Comparison of ENCODE assay signal across 8 cellular contexts in genomic region chr2:37648316-37649011, GRCh38. TPM values are rescaled to one million over a fixed set of nuclear protein-coding genes. Genes with fewer than 3 reads are reported as not detected.
A peak's percentile ranks its signal among the peaks of the same experiment; 100 is the strongest.
DNase-seq lines count a peak whose midpoint lies in the region; ATAC-seq and TF ChIP-seq lines count a peak whose summit lies in the region.

No MANE protein-coding gene starts in this region.

- peak overlapping the region; percentile 81 to 87 for H3K4me3 Mint-ChIP-seq in effector memory CD8-positive, alpha-beta T cell

- H3K4me3 ChIP-seq in GM06990 (replicated peaks; ENCODE audit: low read depth, low read length) (no peak overlapping the region), trophoblast cell (ENCODE audit: low read depth, low read length) (no peak overlapping the region), PC-3 (ENCODE audit: low read length) (no peak overlapping the region)

- peaks cover 3% of the 10 kb centered on the region for H3K79me1 ChIP-seq in trophoblast cell (ENCODE audit: low read length)

- peaks cover 7 to 8% of the 10 kb centered on the region in 2 experiments for H3K4me1 ChIP-seq in trophoblast cell (ENCODE audit: control insufficient read depth in 1 of 2, insufficient read depth in 2 of 2, low read length in 2 of 2)
- peaks cover 36% of the 10 kb centered on the region for H3K4me1 ChIP-seq in PC-3 (ENCODE audit: insufficient read depth, low read length)

- BruUV-seq in PC-3 (replicated peaks; lab: Mats Ljungman, UMichigan) = no TSS peak

- WGBS in trophoblast cell (ENCODE audit: extremely low coverage, insufficient coverage, insufficient read length) = no CpG with 5 or more reads among the region's 9 CpGs

- H3K9ac ChIP-seq in trophoblast cell (ENCODE audit: low read length) (no peak overlapping the region), PC-3 (ENCODE audit: low read length) (no peak overlapping the region)

- no peaks in the 10 kb centered on the region for H3K27me3 Mint-ChIP-seq in effector memory CD8-positive, alpha-beta T cell

- H2AFZ ChIP-seq in trophoblast cell (ENCODE audit: insufficient read depth, low read length, poor library complexity) = no peak overlapping the region
- H2AFZ ChIP-seq in PC-3 (ENCODE audit: low read length) = no peak overlapping the region

- intact Hi-C loops in PC-3 (cut with micrococcal nuclease) = loop anchor here (10.0 kb wide), 1 partner anchor 234 kb away; no protein-coding TSS in a partner anchor

- no peaks in the 10 kb centered on the region for H3K27me3 ChIP-seq in GM06990 (replicated peaks; ENCODE audit: control insufficient read depth, insufficient read depth, low read length)
- no peaks in the 10 kb centered on the region for H3K27me3 ChIP-seq in trophoblast cell (ENCODE audit: insufficient read depth, low read length)
- no peaks in the 10 kb centered on the region for H3K27me3 ChIP-seq in PC-3 (ENCODE audit: low read length)

- H3K4ac ChIP-seq in trophoblast cell (ENCODE audit: low read depth, low read length) = peak overlapping the region; percentile 20

- H3K27ac ChIP-seq in trophoblast cell (ENCODE audit: low read depth, low read length) (no peak overlapping the region), PC-3 (ENCODE audit: low read length) (no peak overlapping the region)

- H3F3A ChIP-seq in PC-3 (ENCODE audit: low read length, unreplicated experiment) = no peaks in the 10 kb centered on the region

- H3K36me3 Mint-ChIP-seq in effector memory CD8-positive, alpha-beta T cell (ENCODE audit: insufficient read depth) = peaks cover 69% of the 10 kb centered on the region

- peak overlapping the region; percentile 91 to 98 for H3K27ac Mint-ChIP-seq in effector memory CD8-positive, alpha-beta T cell

- DNase-seq in GM06990 (ENCODE audit: extremely low read depth, insufficient read length) = peak; percentile 44
- peak; percentile 40 to 83 for DNase-seq in SW 1271 (lab: John Stamatoyannopoulos, UW)
- DNase-seq in effector memory CD8-positive, alpha-beta T cell = peak; percentile 44 to 46 (median 46)
- no peak for DNase-seq in trophoblast cell
- no peak for DNase-seq in superior temporal gyrus (ENCODE audit: extremely low spot score)
- no peak for DNase-seq in PC-3

- ATAC-seq in effector memory CD8-positive, alpha-beta T cell (replicated peaks) = peak; percentile 82
- ATAC-seq in HG02642 (IDR thresholded peaks at IDR 0.05; ENCODE audit: poor library complexity, unreplicated experiment) (no peak), HG03025 (IDR thresholded peaks at IDR 0.05; ENCODE audit: low FRiP score, unreplicated experiment) (no peak), PC-3 (no peak)

- H2AK5ac ChIP-seq in trophoblast cell (ENCODE audit: low read length) = no peak overlapping the region

- no peaks in the 10 kb centered on the region for H3K9me2 ChIP-seq in PC-3 (replicated peaks; ENCODE audit: low read length)

- no peak overlapping the region for H4K91ac ChIP-seq in trophoblast cell (ENCODE audit: low read depth, low read length)

- no peak overlapping the region for H3K23ac ChIP-seq in trophoblast cell (ENCODE audit: low read length)

- H4K20me1 ChIP-seq in PC-3 (ENCODE audit: low read length) = no peaks in the 10 kb centered on the region

- H3K79me2 ChIP-seq in trophoblast cell (ENCODE audit: control insufficient read depth, insufficient read depth, low read length, poor library complexity) (peaks cover 10% of the 10 kb centered on the region), PC-3 (ENCODE audit: low read length) (peaks cover 85% of the 10 kb centered on the region)

- no peak overlapping the region for H3K14ac ChIP-seq in trophoblast cell (ENCODE audit: low read length)

- H3K4me2 ChIP-seq in trophoblast cell (ENCODE audit: low read length) (no peak overlapping the region), PC-3 (ENCODE audit: low read length) (no peak overlapping the region)

- no peak overlapping the region for H2BK5ac ChIP-seq in trophoblast cell (ENCODE audit: low read depth, low read length, poor library complexity)

- H3K9me3 ChIP-seq in trophoblast cell (ENCODE audit: insufficient read depth, low read depth, low read length) (peaks cover 2% of the 10 kb centered on the region), PC-3 (ENCODE audit: low read length) (no peaks in the 10 kb centered on the region)

- peaks cover 81 to 86% of the 10 kb centered on the region in 2 donors for H3K4me1 Mint-ChIP-seq in effector memory CD8-positive, alpha-beta T cell (ENCODE audit: low read depth in 2 of 2)

- CTCF ChIA-PET in PC-3 (lab: Charles Lee) = no interaction called here

- no peak overlapping the region for H2BK120ac ChIP-seq in trophoblast cell (ENCODE audit: insufficient read depth, low read length, poor library complexity)

- TF ChIP-seq CTCF in GM06990 (IDR thresholded peaks at IDR 0.05; ENCODE audit: insufficient read depth, low read length, poor library complexity, severe bottlenecking) = peak; percentile 50
- TF ChIP-seq CTCF in PC-3 (conservative IDR thresholded peaks at IDR 0.05; ENCODE audit: low read depth, low read length) = no peak

- POLR2A ChIA-PET in PC-3 (lab: Charles Lee; ENCODE audit: unreplicated experiment) = interaction anchor here (0.6 to 0.7 kb wide), 2 partner anchors 43 to 205 kb away, joined by 3 to 19 read pairs; no protein-coding TSS in a partner anchor

- H4K8ac ChIP-seq in trophoblast cell (ENCODE audit: low read depth, low read length) = no peak overlapping the region

- H4K12ac ChIP-seq in trophoblast cell (ENCODE audit: low read depth, low read length) = no peak overlapping the region

- H3K18ac ChIP-seq in trophoblast cell (ENCODE audit: low read length) = peak overlapping the region; percentile 1

- H2BK12ac ChIP-seq in trophoblast cell (ENCODE audit: low read length) = no peak overlapping the region

- H3K9me3 Mint-ChIP-seq in effector memory CD8-positive, alpha-beta T cell = no peaks in the 10 kb centered on the region

- H3K36me3 ChIP-seq in GM06990 (ENCODE audit: control insufficient read depth, insufficient read depth, low read length) (peaks cover 14% of the 10 kb centered on the region), trophoblast cell (ENCODE audit: control insufficient read depth in 1 of 2, insufficient read depth in 2 of 2, low read length in 2 of 2) (peaks cover 21 to 27% of the 10 kb centered on the region in 2 experiments), PC-3 (ENCODE audit: low read depth, low read length) (peaks cover 29% of the 10 kb centered on the region)

RNA-seq across cellular contexts. Expression of gene CDC42EP3, which starts 23.0 kb away (rescaled TPM):
- 60.8 TPM in 2 replicates for polyA plus RNA-seq in trophoblast cell (2013)
- 22.5 and 28.4 TPM in 2 replicates for total RNA-seq in PC-3 (2014; rRNA removed)

Comparison
In these comparisons a context has a peak if more than half of its experiments do, and no peak if none do; other contexts are left out.
1. DNase-seq: peak in GM06990 (single experiment), SW 1271 (2 of 2) and effector memory CD8-positive, alpha-beta T cell (3 of 3); none in trophoblast cell (0 of 2), superior temporal gyrus (single experiment) and PC-3 (single experiment).